In the genomic region with DNA sequence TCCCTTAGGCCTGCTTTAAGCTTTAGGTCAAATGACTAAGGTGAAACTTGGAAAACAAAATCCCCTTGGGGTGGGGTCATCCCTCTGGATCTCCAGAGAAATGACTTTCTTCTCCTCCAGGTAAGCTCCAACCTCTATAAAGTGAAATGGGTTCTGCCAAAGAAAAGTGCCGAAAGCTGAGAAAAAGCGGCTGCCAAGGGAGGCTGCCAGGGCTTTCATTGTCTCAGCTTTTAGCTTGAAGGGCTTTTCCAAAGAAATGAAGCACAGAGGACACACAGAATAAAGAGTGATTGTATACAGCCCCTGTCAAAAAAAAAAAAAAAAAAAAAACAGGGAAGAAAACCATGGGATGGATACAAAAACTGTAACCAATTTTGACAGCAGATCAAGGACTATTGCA, we compare ENCODE assay signal across 27 cellular contexts.
DNase-seq lines count a peak whose midpoint lies in the region; ATAC-seq, FAIRE-seq and TF ChIP-seq lines count a peak whose summit lies in the region.
"Had no signal": no experiment of that assay in that cellular context is flagged by ENCODE, and none has a peak within 500 bp of the region (broad histone marks: within the 10 kb centered on the region; RNA-seq: fewer than 3 reads in every experiment).

No MANE protein-coding gene starts in this region.

- TF ChIP-seq CTCF in liver (IDR thresholded peaks at IDR 0.05; ENCODE audit: low read depth, low read length, missing input control) (no peak), HepG2 (CRISPR knock-in tag; IDR thresholded peaks at IDR 0.05) (no peak), right lobe of liver (IDR thresholded peaks at IDR 0.05) (no peak), GM23338 (conservative IDR thresholded peaks at IDR 0.05; ENCODE audit: low read depth in 2 of 2) (no peak)

- no peak overlapping the region for H2AFZ ChIP-seq in HepG2 (ENCODE audit: low read length)
- H2AFZ ChIP-seq in GM23338: no peak overlapping the region
- H2AFZ ChIP-seq: GM23248 had no signal

- H3K27ac ChIP-seq in liver (ENCODE audit: low read depth in 1 of 2, low read length in 2 of 2): peak overlapping the region; percentile 74 to 90
- no peak overlapping the region for H3K27ac ChIP-seq in HepG2 (ENCODE audit: extremely low read length, insufficient read depth, low read length)
- H3K27ac ChIP-seq in right lobe of liver: peak overlapping the region; percentile 70 to 87 (median 84)
- peak overlapping the region; percentile 69 for H3K27ac ChIP-seq in rectal smooth muscle tissue (ENCODE audit: low read depth, low read length)
- no peak overlapping the region for H3K27ac ChIP-seq in GM23338 (ENCODE audit: low read depth)
- H3K27ac ChIP-seq: brain microvascular endothelial cell, foreskin keratinocyte, HL-60, VCaP had no signal

- CTCF ChIA-PET in HepG2 (lab: Yijun Ruan, JAX; ENCODE audit: low intra/inter-chr PET ratio, low total read pairs): no interaction called here

- peaks cover 51% of the 10 kb centered on the region for H3K79me2 ChIP-seq in HepG2 (ENCODE audit: insufficient read depth, low read length)
- no peaks in the 10 kb centered on the region for H3K79me2 ChIP-seq in GM23338 (replicated peaks; ENCODE audit: insufficient read depth)

- no peak for FAIRE-seq in HepG2 (lab: Jason Lieb, UNC)

- no peak for DNase-seq in HepG2 (ENCODE audit: low spot score)
- DNase-seq in right lobe of liver: no peak
- DNase-seq in GM23338 (ENCODE audit: low spot score): no peak
- no peak for DNase-seq in RPMI8226
- no peak for DNase-seq in naive thymus-derived CD8-positive, alpha-beta T cell
- DNase-seq: activated CD4-positive, alpha-beta T cell treated with anti-CD3 and anti-CD28 coated beads, Interleukin-2, amount 10 ng/mL, durations not matched to agents 24 days and 14 days; activated naive CD4-positive, alpha-beta T cell treated with anti-CD3 and anti-CD28 coated beads for 36 hours; activated T-cell treated with anti-CD3 and anti-CD28 coated beads, Interleukin-2, amount 50 U/mL, for 48 hours; amniotic stem cell; BE2C; brain microvascular endothelial cell; CD8-positive, alpha-beta memory T cell; DMS153; effector CD4-positive, alpha-beta T cell; foreskin keratinocyte; GM23248; hippocampal formation; left colon; NCI-H1436; NCI-H446; stimulated activated naive CD4-positive, alpha-beta T cell treated with Interleukin-2 at 50 U/mL for 16 hours; tibial artery had no signal

- 72% methylated on average over 2 of the region's 2 CpGs for WGBS in liver
- 100% methylated on average over 2 of the region's 2 CpGs for WGBS in HepG2 (ENCODE audit: low lambda C conversion rate)
- 62% methylated on average over 2 of the region's 2 CpGs for WGBS in right lobe of liver (ENCODE audit: insufficient coverage, low coverage, low lambda C conversion rate, missing lambda C conversion rate)

- H3K36me3 ChIP-seq in liver (ENCODE audit: control insufficient read depth in 4 of 4, insufficient read depth in 3 of 4, low read depth in 1 of 4, low read length in 3 of 4): no peaks in the 10 kb centered on the region
- H3K36me3 ChIP-seq in HepG2 (replicated peaks in 1 of 2; ENCODE audit: control insufficient read depth in 1 of 2, insufficient read depth in 2 of 2, low read length in 2 of 2): peaks cover 20 to 57% of the 10 kb centered on the region in 2 experiments
- H3K36me3 ChIP-seq in right lobe of liver: no peaks in the 10 kb centered on the region
- no peaks in the 10 kb centered on the region for H3K36me3 ChIP-seq in rectal smooth muscle tissue (ENCODE audit: control insufficient read depth, insufficient read depth, low read length)
- H3K36me3 ChIP-seq in GM23338 (ENCODE audit: insufficient read depth): no peaks in the 10 kb centered on the region
- H3K36me3 ChIP-seq: BE2C, brain microvascular endothelial cell, tibial artery had no signal

- no peak overlapping the region for H3K4me2 ChIP-seq in HepG2 (ENCODE audit: low read depth, low read length)
- H3K4me2 ChIP-seq in GM23338: no peak overlapping the region

- H3F3A ChIP-seq in GM23338 (replicated peaks; ENCODE audit: low read depth): no peaks in the 10 kb centered on the region

- BruUV-seq in HepG2 (replicated peaks; lab: Mats Ljungman, UMichigan): no TSS peak

- no peak overlapping the region for H3K4me3 ChIP-seq in liver (ENCODE audit: low read depth in 1 of 3, low read length in 3 of 3)
- no peak overlapping the region for H3K4me3 ChIP-seq in HepG2 (replicated peaks in 1 of 3; ENCODE audit: insufficient read depth in 1 of 3, low read depth in 2 of 3, low read length in 3 of 3)
- no peak overlapping the region for H3K4me3 ChIP-seq in right lobe of liver
- no peak overlapping the region for H3K4me3 ChIP-seq in rectal smooth muscle tissue (ENCODE audit: low read length)
- H3K4me3 ChIP-seq in GM23338: no peak overlapping the region
- H3K4me3 ChIP-seq: GM23248, tibial artery had no signal

- H3K9ac ChIP-seq in liver (ENCODE audit: low read depth in 1 of 2, low read length in 2 of 2) (no peak overlapping the region), HepG2 (ENCODE audit: insufficient read depth, low read depth, low read length) (no peak overlapping the region), rectal smooth muscle tissue (ENCODE audit: low read length) (no peak overlapping the region)
- H3K9ac ChIP-seq: GM23248 had no signal

- H3K4me1 ChIP-seq in liver (ENCODE audit: control insufficient read depth in 4 of 4, insufficient read depth in 4 of 4, low read length in 3 of 4): peaks cover 5 to 33% (median 16%) of the 10 kb centered on the region in 4 donors
- peaks cover 52% of the 10 kb centered on the region for H3K4me1 ChIP-seq in HepG2 (ENCODE audit: insufficient read depth, low read length)
- H3K4me1 ChIP-seq in right lobe of liver: peaks cover 0 to 41% (median 23%) of the 10 kb centered on the region in 4 donors
- peaks cover 44% of the 10 kb centered on the region for H3K4me1 ChIP-seq in rectal smooth muscle tissue (ENCODE audit: control insufficient read depth, insufficient read depth, low read length)
- no peaks in the 10 kb centered on the region for H3K4me1 ChIP-seq in GM23338 (ENCODE audit: insufficient read depth)
- H3K4me1 ChIP-seq: foreskin keratinocyte had no signal

- no peak overlapping the region for H3K27ac Mint-ChIP-seq in GM23338
- no peak overlapping the region for H3K27ac Mint-ChIP-seq in naive thymus-derived CD8-positive, alpha-beta T cell
- H3K27ac Mint-ChIP-seq: activated CD4-positive, alpha-beta T cell treated with anti-CD3 and anti-CD28 coated beads, Interleukin-2, amount 10 ng/mL, durations not matched to agents 24 days and 14 days; activated naive CD4-positive, alpha-beta T cell treated with anti-CD3 and anti-CD28 coated beads for 36 hours had no signal

- no peaks in the 10 kb centered on the region for H3K9me3 Mint-ChIP-seq in GM23338
- no peaks in the 10 kb centered on the region for H3K9me3 Mint-ChIP-seq in naive thymus-derived CD8-positive, alpha-beta T cell
- H3K9me3 Mint-ChIP-seq: activated naive CD4-positive, alpha-beta T cell treated with anti-CD3 and anti-CD28 coated beads for 36 hours; CD8-positive, alpha-beta memory T cell had no signal

- peaks cover 6% of the 10 kb centered on the region for H3K4me1 Mint-ChIP-seq in GM23338
- H3K4me1 Mint-ChIP-seq in naive thymus-derived CD8-positive, alpha-beta T cell: peaks cover 0 to 10% (median 1%) of the 10 kb centered on the region in 4 donors

- no peaks in the 10 kb centered on the region for H3K36me3 Mint-ChIP-seq in GM23338 (ENCODE audit: low read depth)
- peaks cover 0 to 4% (median 0%) of the 10 kb centered on the region in 3 donors for H3K36me3 Mint-ChIP-seq in naive thymus-derived CD8-positive, alpha-beta T cell

- POLR2A ChIA-PET in HepG2 (lab: Yijun Ruan, JAX): no interaction called here
- POLR2A ChIA-PET in naive thymus-derived CD8-positive, alpha-beta T cell (lab: Charles Lee): no interaction called here

- H3K9me2 ChIP-seq in GM23338 (ENCODE audit: insufficient read depth): no peaks in the 10 kb centered on the region

- TF ChIP-seq EP300 in HepG2 (IDR thresholded peaks at IDR 0.05; ENCODE audit: low read depth in 2 of 2, low read length in 2 of 2) (no peak), HepG2 (CRISPR knock-in tag; IDR thresholded peaks at IDR 0.05; ENCODE audit: borderline replicate concordance) (no peak)

- TF ChIP-seq POLR2A in HepG2 (IDR thresholded peaks at IDR 0.05; ENCODE audit: insufficient read depth in 1 of 2, low read depth in 2 of 2, low read length in 2 of 2): no peak
- no peak for TF ChIP-seq POLR2A in right lobe of liver (IDR thresholded peaks at IDR 0.05)

- no peak overlapping the region for H3K4me3 Mint-ChIP-seq in GM23338
- H3K4me3 Mint-ChIP-seq in naive thymus-derived CD8-positive, alpha-beta T cell: no peak overlapping the region
- H3K4me3 Mint-ChIP-seq: activated CD4-positive, alpha-beta T cell treated with anti-CD3 and anti-CD28 coated beads, Interleukin-2, amount 10 ng/mL, durations not matched to agents 24 days and 14 days; activated naive CD4-positive, alpha-beta T cell treated with anti-CD3 and anti-CD28 coated beads for 36 hours; CD8-positive, alpha-beta memory T cell had no signal

- H3K27me3 ChIP-seq in liver (ENCODE audit: control insufficient read depth in 4 of 4, insufficient read depth in 4 of 4, low read length in 3 of 4) (no peaks in the 10 kb centered on the region), HepG2 (ENCODE audit: control insufficient read depth in 1 of 2, insufficient read depth in 2 of 2, low read length in 2 of 2) (no peaks in the 10 kb centered on the region), right lobe of liver (no peaks in the 10 kb centered on the region), rectal smooth muscle tissue (ENCODE audit: control insufficient read depth, insufficient read depth, low read length) (no peaks in the 10 kb centered on the region), GM23338 (ENCODE audit: insufficient read depth) (no peaks in the 10 kb centered on the region)
- H3K27me3 ChIP-seq: BE2C, brain microvascular endothelial cell, foreskin keratinocyte, tibial artery had no signal

- intact Hi-C loops in HepG2 (cut with micrococcal nuclease; ENCODE audit: unreplicated experiment): no loop called here
- intact Hi-C loops in right lobe of liver (cut with DNase I): no loop called here

- ATAC-seq in HepG2 (no peak), right lobe of liver (no peak), GM23338 (no peak), HG03460 (IDR thresholded peaks at IDR 0.05; ENCODE audit: unreplicated experiment) (no peak)
- ATAC-seq in naive thymus-derived CD8-positive, alpha-beta T cell: no peak
- ATAC-seq: foreskin keratinocyte, left colon had no signal

- H3K9me3 ChIP-seq in liver (ENCODE audit: control insufficient read depth in 4 of 4, low read length in 3 of 4) (no peaks in the 10 kb centered on the region), HepG2 (ENCODE audit: low read length) (no peaks in the 10 kb centered on the region), right lobe of liver (no peaks in the 10 kb centered on the region)
- H3K9me3 ChIP-seq: BE2C, tibial artery had no signal

- in situ Hi-C loops in HepG2 (cut with HindIII; ENCODE audit: extremely low pct_ligation_motif_present, low pct_unique_long_range_greater_than_20kb): no loop called here

- TF ChIP-seq RAD21 in liver (IDR thresholded peaks at IDR 0.05) (no peak), HepG2 (CRISPR knock-in tag; IDR thresholded peaks at IDR 0.05) (no peak)

- peaks cover 2% of the 10 kb centered on the region; the same call in 1 of the 2 replicates for H4K20me1 ChIP-seq in HepG2 (ENCODE audit: insufficient read depth, low read length)
- no peaks in the 10 kb centered on the region for H4K20me1 ChIP-seq in GM23338 (replicated peaks; ENCODE audit: insufficient read depth)

- peaks cover under 1% of the 10 kb centered on the region for H3K27me3 Mint-ChIP-seq in GM23338 (ENCODE audit: insufficient read depth, low read depth, poor library complexity)
- H3K27me3 Mint-ChIP-seq in naive thymus-derived CD8-positive, alpha-beta T cell: no peaks in the 10 kb centered on the region
- H3K27me3 Mint-ChIP-seq: CD8-positive, alpha-beta memory T cell had no signal

Comparison
In these comparisons a context has a peak if more than half of its experiments do, and no peak if none do; other contexts are left out.
1. H3K27ac ChIP-seq: peak in liver (2 of 2), right lobe of liver (3 of 3) and rectal smooth muscle tissue (single experiment); none in HepG2 (single experiment) and GM23338 (single experiment).